Comparison of ENCODE assay signal across 17 cellular contexts in the genomic region with DNA sequence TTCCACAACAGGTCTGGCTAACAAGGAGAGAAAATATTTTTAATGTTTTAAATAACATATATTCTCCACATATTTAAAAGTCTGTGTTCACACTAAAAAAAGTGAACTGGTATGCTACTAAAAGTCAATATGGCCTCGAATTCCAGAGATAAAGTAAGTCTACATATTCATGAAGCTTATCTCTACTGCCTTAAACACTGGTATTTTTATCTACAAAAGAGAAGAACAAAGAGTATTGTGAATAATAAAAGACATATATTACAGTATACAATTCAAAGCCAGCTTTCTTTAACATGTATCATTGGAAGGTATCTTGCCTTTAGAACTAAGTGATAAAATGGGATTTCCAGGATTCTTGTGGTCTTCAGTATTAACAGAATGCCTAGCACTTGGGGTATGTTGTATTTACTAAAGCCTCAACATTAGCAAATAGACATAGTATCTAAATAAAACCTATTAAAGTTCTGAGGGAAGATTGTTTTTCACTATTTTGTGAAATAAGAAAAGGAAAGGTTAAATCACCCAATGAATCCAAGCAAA.
DNase-seq lines count a peak whose midpoint lies in the region; ATAC-seq, FAIRE-seq and TF ChIP-seq lines count a peak whose summit lies in the region.
"Had no signal": no experiment of that assay in that cellular context is flagged by ENCODE, and none has a peak within 500 bp of the region (broad histone marks: within the 10 kb centered on the region; RNA-seq: fewer than 3 reads in every experiment).

No MANE protein-coding gene starts in this region.

- TF ChIP-seq EP300 in HepG2 (IDR thresholded peaks at IDR 0.05; ENCODE audit: low read depth in 2 of 2, low read length in 2 of 2), result no peak
- no peak for TF ChIP-seq EP300 in HepG2 (CRISPR knock-in tag; IDR thresholded peaks at IDR 0.05; ENCODE audit: borderline replicate concordance)

- H3K4me3 ChIP-seq in GM23338 (no peak overlapping the region), hepatocyte (no peak overlapping the region), trophoblast cell (ENCODE audit: low read depth, low read length) (no peak overlapping the region), HepG2 (replicated peaks in 1 of 3; ENCODE audit: insufficient read depth in 1 of 3, low read depth in 2 of 3, low read length in 3 of 3) (no peak overlapping the region)
- no peak overlapping the region for H3K4me3 ChIP-seq in CD8-positive, alpha-beta memory T cell (ENCODE audit: low read length)
- H3K4me3 ChIP-seq: GM12878 had no signal

- H3K27me3 ChIP-seq in GM23338 (ENCODE audit: insufficient read depth) (no peaks in the 10 kb centered on the region), hepatocyte (no peaks in the 10 kb centered on the region), trophoblast cell (ENCODE audit: insufficient read depth, low read length) (no peaks in the 10 kb centered on the region), HepG2 (ENCODE audit: control insufficient read depth in 1 of 2, insufficient read depth in 2 of 2, low read length in 2 of 2) (no peaks in the 10 kb centered on the region)
- H3K27me3 ChIP-seq in CD8-positive, alpha-beta memory T cell (ENCODE audit: insufficient read depth, low read length, poor library complexity, severe bottlenecking), result no peaks in the 10 kb centered on the region

- H3F3A ChIP-seq in GM23338 (replicated peaks; ENCODE audit: low read depth), result no peaks in the 10 kb centered on the region

- no peak overlapping the region for H4K91ac ChIP-seq in trophoblast cell (ENCODE audit: low read depth, low read length)

- peaks cover 32% of the 10 kb centered on the region for H3K36me3 Mint-ChIP-seq in GM23338 (ENCODE audit: low read depth)
- H3K36me3 Mint-ChIP-seq in WTC11, result peaks cover 30% of the 10 kb centered on the region
- H3K36me3 Mint-ChIP-seq in CD8-positive, alpha-beta memory T cell, result no peaks in the 10 kb centered on the region

- H3K9me3 Mint-ChIP-seq in GM23338 (no peaks in the 10 kb centered on the region), WTC11 (no peaks in the 10 kb centered on the region)
- peaks cover 0 to 2% (median 0%) of the 10 kb centered on the region in 5 donors for H3K9me3 Mint-ChIP-seq in CD8-positive, alpha-beta memory T cell
- H3K9me3 Mint-ChIP-seq: CD4-positive, alpha-beta T cell; HFFc6 had no signal

- H3K79me2 ChIP-seq in GM23338 (replicated peaks; ENCODE audit: insufficient read depth) (no peaks in the 10 kb centered on the region), hepatocyte (no peaks in the 10 kb centered on the region), trophoblast cell (ENCODE audit: control insufficient read depth, insufficient read depth, low read length, poor library complexity) (no peaks in the 10 kb centered on the region), HepG2 (ENCODE audit: insufficient read depth, low read length) (no peaks in the 10 kb centered on the region)

- H4K8ac ChIP-seq in trophoblast cell (ENCODE audit: low read depth, low read length), result no peak overlapping the region

- TF ChIP-seq CTCF in GM23338 (conservative IDR thresholded peaks at IDR 0.05; ENCODE audit: low read depth in 2 of 2) (no peak), WTC11 (IDR thresholded peaks at IDR 0.05) (no peak), hepatocyte (IDR thresholded peaks at IDR 0.05; ENCODE audit: poor library complexity) (no peak), HepG2 (CRISPR knock-in tag; IDR thresholded peaks at IDR 0.05) (no peak)

- no peak overlapping the region for H3K4me2 ChIP-seq in GM23338
- peak overlapping the region; percentile 26 for H3K4me2 ChIP-seq in hepatocyte
- no peak overlapping the region for H3K4me2 ChIP-seq in trophoblast cell (ENCODE audit: low read length)
- H3K4me2 ChIP-seq in HepG2 (ENCODE audit: low read depth, low read length), result no peak overlapping the region

- CTCF ChIA-PET in WTC11 (lab: Charles Lee) (interaction anchor here (1.1 to 2.4 kb wide), 2 partner anchors 13 to 27 kb away, joined by 4 to 7 read pairs; no protein-coding TSS in a partner anchor), HepG2 (lab: Yijun Ruan, JAX; ENCODE audit: low intra/inter-chr PET ratio, low total read pairs) (no interaction called here)
- CTCF ChIA-PET in CD8-positive, alpha-beta memory T cell (lab: Charles Lee), result no interaction called here

- H2BK5ac ChIP-seq in trophoblast cell (ENCODE audit: low read depth, low read length, poor library complexity), result no peak overlapping the region

- H3K4me1 ChIP-seq in GM23338 (ENCODE audit: insufficient read depth) (peaks cover 36% of the 10 kb centered on the region), hepatocyte (ENCODE audit: insufficient read depth) (peaks cover 10% of the 10 kb centered on the region), trophoblast cell (ENCODE audit: control insufficient read depth in 1 of 2, insufficient read depth in 2 of 2, low read length in 2 of 2) (peaks cover 2 to 6% of the 10 kb centered on the region in 2 experiments), HepG2 (ENCODE audit: insufficient read depth, low read length) (no peaks in the 10 kb centered on the region)
- H3K4me1 ChIP-seq in CD8-positive, alpha-beta memory T cell (ENCODE audit: insufficient read depth, low read length), result no peaks in the 10 kb centered on the region

- intact Hi-C loops in HepG2 (cut with micrococcal nuclease; ENCODE audit: unreplicated experiment), result no loop called here

- H3K4me1 Mint-ChIP-seq in GM23338 (peaks cover 40% of the 10 kb centered on the region), WTC11 (peaks cover 51% of the 10 kb centered on the region)
- H3K4me1 Mint-ChIP-seq in CD8-positive, alpha-beta memory T cell, result no peaks in the 10 kb centered on the region

- POLR2A ChIA-PET in WTC11 (lab: Charles Lee) (no interaction called here), HepG2 (lab: Yijun Ruan, JAX) (no interaction called here)
- POLR2A ChIA-PET in CD8-positive, alpha-beta memory T cell (lab: Charles Lee), result no interaction called here

- no peak for TF ChIP-seq RAD21 in HepG2 (CRISPR knock-in tag; IDR thresholded peaks at IDR 0.05)

- no peaks in the 10 kb centered on the region for H3K36me3 ChIP-seq in GM23338 (ENCODE audit: insufficient read depth)
- no peaks in the 10 kb centered on the region for H3K36me3 ChIP-seq in hepatocyte (replicated peaks; ENCODE audit: insufficient read depth, low read depth)
- peaks cover 3 to 22% of the 10 kb centered on the region in 2 experiments for H3K36me3 ChIP-seq in trophoblast cell (ENCODE audit: control insufficient read depth in 1 of 2, insufficient read depth in 2 of 2, low read length in 2 of 2)
- no peaks in the 10 kb centered on the region for H3K36me3 ChIP-seq in CD8-positive, alpha-beta memory T cell (ENCODE audit: insufficient read depth, low read length)
- H3K36me3 ChIP-seq in HepG2 (replicated peaks in 1 of 2; ENCODE audit: control insufficient read depth in 1 of 2, insufficient read depth in 2 of 2, low read length in 2 of 2), result no peaks in the 10 kb centered on the region

- no peak overlapping the region for H3K23ac ChIP-seq in trophoblast cell (ENCODE audit: low read length)

- H2BK12ac ChIP-seq in trophoblast cell (ENCODE audit: low read length), result no peak overlapping the region

- H3K4me3 Mint-ChIP-seq in GM23338 (no peak overlapping the region), WTC11 (no peak overlapping the region)
- H3K4me3 Mint-ChIP-seq in CD8-positive, alpha-beta memory T cell, result no peak overlapping the region
- H3K4me3 Mint-ChIP-seq: CD4-positive, alpha-beta T cell; HFFc6 had no signal

- H3K27me3 Mint-ChIP-seq in GM23338 (ENCODE audit: insufficient read depth, low read depth, poor library complexity), result peaks cover 4% of the 10 kb centered on the region
- no peaks in the 10 kb centered on the region for H3K27me3 Mint-ChIP-seq in WTC11 (ENCODE audit: low read depth)
- H3K27me3 Mint-ChIP-seq in CD8-positive, alpha-beta memory T cell, result no peaks in the 10 kb centered on the region
- H3K27me3 Mint-ChIP-seq: CD4-positive, alpha-beta T cell had no signal

- H3K79me1 ChIP-seq in trophoblast cell (ENCODE audit: low read length), result no peaks in the 10 kb centered on the region

- no peak overlapping the region for H2BK120ac ChIP-seq in trophoblast cell (ENCODE audit: insufficient read depth, low read length, poor library complexity)

- in situ Hi-C loops in HepG2 (cut with HindIII; ENCODE audit: extremely low pct_ligation_motif_present, low pct_unique_long_range_greater_than_20kb), result no loop called here

- H2AK5ac ChIP-seq in trophoblast cell (ENCODE audit: low read length), result no peak overlapping the region

- H3K27ac ChIP-seq in GM23338 (ENCODE audit: low read depth) (peak overlapping the region; percentile 41), hepatocyte (peak overlapping the region; percentile 11), trophoblast cell (ENCODE audit: low read depth, low read length) (no peak overlapping the region), HepG2 (ENCODE audit: extremely low read length, insufficient read depth, low read length) (no peak overlapping the region)
- H3K27ac ChIP-seq in CD8-positive, alpha-beta memory T cell (ENCODE audit: low read depth, low read length), result no peak overlapping the region

- H3K14ac ChIP-seq in trophoblast cell (ENCODE audit: low read length), result no peak overlapping the region

- H3K9me2 ChIP-seq in GM23338 (ENCODE audit: insufficient read depth) (peaks cover 11% of the 10 kb centered on the region), hepatocyte (replicated peaks; ENCODE audit: insufficient read depth) (no peaks in the 10 kb centered on the region)

- H3K9me3 ChIP-seq in hepatocyte (ENCODE audit: low read depth) (no peaks in the 10 kb centered on the region), trophoblast cell (ENCODE audit: insufficient read depth, low read depth, low read length) (no peaks in the 10 kb centered on the region), HepG2 (ENCODE audit: low read length) (no peaks in the 10 kb centered on the region)
- H3K9me3 ChIP-seq in CD8-positive, alpha-beta memory T cell (ENCODE audit: low read length), result no peaks in the 10 kb centered on the region

- no peak overlapping the region; the same call in 1 of the 2 replicates for H3K27ac Mint-ChIP-seq in GM23338
- peak overlapping the region; percentile 39; the same call in 1 of the 2 replicates for H3K27ac Mint-ChIP-seq in WTC11
- no peak overlapping the region for H3K27ac Mint-ChIP-seq in CD8-positive, alpha-beta memory T cell
- H3K27ac Mint-ChIP-seq: CD4-positive, alpha-beta T cell; HFFc6 had no signal

- BruUV-seq in HepG2 (replicated peaks; lab: Mats Ljungman, UMichigan), result no TSS peak

- no peak overlapping the region for H3K18ac ChIP-seq in trophoblast cell (ENCODE audit: low read length)

- no peak for FAIRE-seq in HepG2 (lab: Jason Lieb, UNC)
- FAIRE-seq: GM12878, H1 had no signal

- H3K9ac ChIP-seq in trophoblast cell (ENCODE audit: low read length), result no peak overlapping the region
- H3K9ac ChIP-seq in HepG2 (ENCODE audit: insufficient read depth, low read depth, low read length), result no peak overlapping the region

- H4K20me1 ChIP-seq in GM23338 (replicated peaks; ENCODE audit: insufficient read depth), result no peaks in the 10 kb centered on the region
- H4K20me1 ChIP-seq in hepatocyte (ENCODE audit: insufficient read depth, poor library complexity, severe bottlenecking), result no peaks in the 10 kb centered on the region
- H4K20me1 ChIP-seq in HepG2 (ENCODE audit: insufficient read depth, low read length), result no peaks in the 10 kb centered on the region

- WGBS in hepatocyte (ENCODE audit: low lambda C conversion rate, missing lambda C conversion rate), result 31% methylated on average over 1 of the region's 1 CpG
- WGBS in trophoblast cell (ENCODE audit: extremely low coverage, insufficient coverage, insufficient read length), result no CpG with 5 or more reads among the region's 1 CpG
- 3% methylated on average over 1 of the region's 1 CpG for WGBS in HepG2 (ENCODE audit: low lambda C conversion rate)

- ATAC-seq in GM23338 (no peak), WTC11 (no peak), GM21515 (IDR thresholded peaks at IDR 0.05; ENCODE audit: unreplicated experiment) (no peak), HepG2 (no peak)
- ATAC-seq: GM12878 had no signal

- H3K4ac ChIP-seq in trophoblast cell (ENCODE audit: low read depth, low read length), result no peak overlapping the region

- H2AFZ ChIP-seq in GM23338, result no peak overlapping the region
- H2AFZ ChIP-seq in hepatocyte, result no peak overlapping the region
- H2AFZ ChIP-seq in trophoblast cell (ENCODE audit: insufficient read depth, low read length, poor library complexity), result no peak overlapping the region
- H2AFZ ChIP-seq in HepG2 (ENCODE audit: low read length), result no peak overlapping the region

- peak; percentile 25 for DNase-seq in GM23338 (ENCODE audit: low spot score)
- DNase-seq in WTC11 (ENCODE audit: low spot score), result no peak
- no peak for DNase-seq in hepatocyte (ENCODE audit: low spot score)
- DNase-seq in trophoblast cell, result peak; percentile 23 to 80
- no peak for DNase-seq in CD8-positive, alpha-beta memory T cell
- DNase-seq in NOMO-1 treated with dmso at 0.1 percent for 144 hours (lab: John Stamatoyannopoulos, UW; ENCODE audit: unreplicated experiment), result no peak
- no peak for DNase-seq in HepG2 (ENCODE audit: low spot score)
- DNase-seq: ACHN; C1 segment of cervical spinal cord; CD4-positive, alpha-beta T cell; DMS79; HCEC 1CT; HFFc6; IMR-90 had no signal

- H4K12ac ChIP-seq in trophoblast cell (ENCODE audit: low read depth, low read length), result no peak overlapping the region

- TF ChIP-seq POLR2A in HepG2 (IDR thresholded peaks at IDR 0.05; ENCODE audit: insufficient read depth in 1 of 2, low read depth in 2 of 2, low read length in 2 of 2), result no peak

Comparison
In these comparisons a context has a peak if more than half of its experiments do, and no peak if none do; other contexts are left out.
1. DNase-seq: peak in GM23338 (single experiment) and trophoblast cell (2 of 2); none in WTC11 (single experiment), hepatocyte (single experiment), CD8-positive, alpha-beta memory T cell (0 of 5), NOMO-1 treated with dmso at 0.1 percent for 144 hours (single experiment) and HepG2 (single experiment).
2. H3K27ac ChIP-seq: peak in GM23338 (single experiment) and hepatocyte (single experiment); none in trophoblast cell (single experiment), CD8-positive, alpha-beta memory T cell (single experiment) and HepG2 (single experiment).